In the genomic region with DNA sequence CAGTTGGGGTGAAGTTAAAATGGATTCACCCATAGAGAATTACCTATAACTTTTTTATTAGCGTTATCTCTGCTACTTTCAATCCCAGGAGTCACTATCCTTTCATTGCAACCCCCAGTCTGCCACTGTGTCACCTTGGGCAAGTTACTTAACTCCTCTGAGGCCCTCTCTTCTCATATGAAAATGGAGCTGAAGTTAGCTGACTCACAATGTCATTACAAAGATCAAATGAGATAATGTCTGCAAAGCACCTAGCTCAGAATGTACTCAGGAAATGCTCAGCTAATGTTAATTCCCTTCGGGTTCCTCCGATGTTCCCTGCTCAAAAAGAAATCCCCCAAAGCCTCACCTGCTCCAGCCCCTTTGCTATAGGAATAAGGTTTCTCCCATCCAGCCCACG, we compare ENCODE assay signal across 18 cellular contexts. TPM values are rescaled to one million over a fixed set of nuclear protein-coding genes. Genes with fewer than 3 reads are reported as not detected.
A peak's percentile ranks its signal among the peaks of the same experiment; 100 is the strongest.
DNase-seq lines count a peak whose midpoint lies in the region; ATAC-seq and TF ChIP-seq lines count a peak whose summit lies in the region.
"Had no signal": no experiment of that assay in that cellular context is flagged by ENCODE, and none has a peak within 500 bp of the region (broad histone marks: within the 10 kb centered on the region; RNA-seq: fewer than 3 reads in every experiment).

No MANE protein-coding gene starts in this region.

- H3K27me3 Mint-ChIP-seq in GM23338 (ENCODE audit: insufficient read depth, low read depth, poor library complexity) = peaks cover 3% of the 10 kb centered on the region

- H3K4me3 ChIP-seq in GM23338 (no peak overlapping the region), upper lobe of right lung (no peak overlapping the region)

- H3K9me3 ChIP-seq in upper lobe of right lung = no peaks in the 10 kb centered on the region
- H3K9me3 ChIP-seq: SK-N-SH had no signal

- no peak for TF ChIP-seq CTCF in GM23338 (conservative IDR thresholded peaks at IDR 0.05; ENCODE audit: low read depth in 2 of 2)
- TF ChIP-seq CTCF in upper lobe of right lung (IDR thresholded peaks at IDR 0.05) = no peak

- DNase-seq in A172 (ENCODE audit: low spot score) = peak; percentile 15
- DNase-seq in GM23338 (ENCODE audit: low spot score) = no peak
- peak; percentile 7 for DNase-seq in RPMI7951 (ENCODE audit: low read depth)
- DNase-seq in kidney tubule cell (ENCODE audit: low spot score) = peak; percentile 62
- DNase-seq in NCI-H2171 treated with DMSO at 0.1 percent for 48 hours (lab: John Stamatoyannopoulos, UW) = no peak
- no peak for DNase-seq in C1 segment of cervical spinal cord (lab: John Stamatoyannopoulos, UW)
- no peak for DNase-seq in upper lobe of right lung
- DNase-seq: AML-193; CD4-positive, CD25-positive, alpha-beta regulatory T cell; DND-41; GF-D8; Kasumi-1; NCI-H1417; NCI-H2029 treated with DMSO at 0.1 percent for 48 hours; NCI-H526; NK-92 treated with Interleukin-12 subunit alpha and Interleukin-12 subunit beta, amount 100 ng/mL, for 24 hours; SK-N-SH had no signal

- H3K36me3 ChIP-seq in GM23338 (ENCODE audit: insufficient read depth) (no peaks in the 10 kb centered on the region), upper lobe of right lung (no peaks in the 10 kb centered on the region)

- H2AFZ ChIP-seq in GM23338 = peak overlapping the region; percentile 87; the same call in 1 of the 2 replicates

- no peaks in the 10 kb centered on the region for H3F3A ChIP-seq in GM23338 (replicated peaks; ENCODE audit: low read depth)

- no peaks in the 10 kb centered on the region for H3K27me3 ChIP-seq in GM23338 (ENCODE audit: insufficient read depth)
- H3K27me3 ChIP-seq in upper lobe of right lung = no peaks in the 10 kb centered on the region

- H3K4me1 Mint-ChIP-seq in GM23338 = peaks cover 14% of the 10 kb centered on the region; the same call in 2 of the 3 replicates
- H3K4me1 Mint-ChIP-seq: CD4-positive, CD25-positive, alpha-beta regulatory T cell had no signal

- no peaks in the 10 kb centered on the region for H3K36me3 Mint-ChIP-seq in GM23338 (ENCODE audit: low read depth)
- H3K36me3 Mint-ChIP-seq: CD4-positive, CD25-positive, alpha-beta regulatory T cell had no signal

- no peaks in the 10 kb centered on the region for H3K79me2 ChIP-seq in GM23338 (replicated peaks; ENCODE audit: insufficient read depth)

- intact Hi-C loops in upper lobe of right lung (cut with DNase I) = no loop called here

- no peaks in the 10 kb centered on the region for H4K20me1 ChIP-seq in GM23338 (replicated peaks; ENCODE audit: insufficient read depth)

- H3K4me2 ChIP-seq in GM23338 = no peak overlapping the region
- H3K4me2 ChIP-seq: SK-N-SH had no signal

- no peak overlapping the region for H3K27ac ChIP-seq in GM23338 (ENCODE audit: low read depth)
- no peak overlapping the region for H3K27ac ChIP-seq in upper lobe of right lung

- peak overlapping the region; percentile 47; the same call in 1 of the 2 replicates for H3K27ac Mint-ChIP-seq in GM23338
- H3K27ac Mint-ChIP-seq: CD4-positive, CD25-positive, alpha-beta regulatory T cell had no signal

- no peak overlapping the region for H3K4me3 Mint-ChIP-seq in GM23338
- H3K4me3 Mint-ChIP-seq: CD4-positive, CD25-positive, alpha-beta regulatory T cell had no signal

- H3K4me1 ChIP-seq in GM23338 (ENCODE audit: insufficient read depth) (peaks cover 14% of the 10 kb centered on the region), upper lobe of right lung (no peaks in the 10 kb centered on the region)

- ATAC-seq in GM23338 = no peak
- ATAC-seq in upper lobe of right lung = no peak
- ATAC-seq: Right ventricle myocardium inferior had no signal

- H3K9me2 ChIP-seq in GM23338 (ENCODE audit: insufficient read depth) = peaks cover 22% of the 10 kb centered on the region
- H3K9me2 ChIP-seq: SK-N-SH had no signal

- H3K9me3 Mint-ChIP-seq in GM23338 = no peaks in the 10 kb centered on the region

TF ChIP-seq in GM23338, 12 proteins besides CTCF, POLR2A, EP300 and RAD21:
- TF ChIP-seq, protein P1, sequence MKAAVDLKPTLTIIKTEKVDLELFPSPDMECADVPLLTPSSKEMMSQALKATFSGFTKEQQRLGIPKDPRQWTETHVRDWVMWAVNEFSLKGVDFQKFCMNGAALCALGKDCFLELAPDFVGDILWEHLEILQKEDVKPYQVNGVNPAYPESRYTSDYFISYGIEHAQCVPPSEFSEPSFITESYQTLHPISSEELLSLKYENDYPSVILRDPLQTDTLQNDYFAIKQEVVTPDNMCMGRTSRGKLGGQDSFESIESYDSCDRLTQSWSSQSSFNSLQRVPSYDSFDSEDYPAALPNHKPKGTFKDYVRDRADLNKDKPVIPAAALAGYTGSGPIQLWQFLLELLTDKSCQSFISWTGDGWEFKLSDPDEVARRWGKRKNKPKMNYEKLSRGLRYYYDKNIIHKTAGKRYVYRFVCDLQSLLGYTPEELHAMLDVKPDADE (IDR thresholded peaks at IDR 0.05) = no peak
- TF ChIP-seq EZH2phosphoT487 (IDR thresholded peaks at IDR 0.05; ENCODE audit: unreplicated experiment) (no peak), ZNF331 (CRISPR knock-in tag; IDR thresholded peaks at IDR 0.05; ENCODE audit: low read depth) (no peak), POLR2AphosphoS5 (IDR thresholded peaks at IDR 0.05; ENCODE audit: low read depth) (no peak)
TF ChIP-seq in GM23338: peak in this region for 0.

RNA-seq across cellular contexts. Expression of a gene that starts 50.0 kb away (rescaled TPM):
- not detected in 2 replicates for total RNA-seq in A172 (2014; rRNA removed; shearing (Covaris generic))
- total RNA-seq in GM23338 (2014; rRNA removed; shearing (Covaris generic)) = not detected in 2 replicates
- not detected in 2 replicates for polyA plus RNA-seq in GM23338 (2016; fragmentation: Nextera tagmentation; extraction: Ambion mirVana)
- total RNA-seq in RPMI7951 (2014; rRNA removed; shearing (Covaris generic)) = not detected in 2 replicates
- not detected for total RNA-seq in upper lobe of right lung
- total RNA-seq: CD4-positive, CD25-positive, alpha-beta regulatory T cell; Right ventricle myocardium inferior had no signal
- polyA plus RNA-seq: CD4-positive, CD25-positive, alpha-beta regulatory T cell; SK-N-SH had no signal

Comparison
In these comparisons a context has a peak if more than half of its experiments do, and no peak if none do; other contexts are left out.
1. DNase-seq: peak in A172 (single experiment), RPMI7951 (single experiment) and kidney tubule cell (single experiment); none in GM23338 (single experiment), NCI-H2171 treated with DMSO at 0.1 percent for 48 hours (single experiment), C1 segment of cervical spinal cord (0 of 14) and upper lobe of right lung (single experiment).